7 cellular contexts compared by ENCODE assay signal in genomic region chr12:12985817-12986408, GRCh38. TPM values are rescaled to one million over a fixed set of nuclear protein-coding genes. Genes with fewer than 3 reads are reported as not detected.
A peak's percentile ranks its signal among the peaks of the same experiment; 100 is the strongest.
DNase-seq lines count a peak whose midpoint lies in the region; ATAC-seq, FAIRE-seq and TF ChIP-seq lines count a peak whose summit lies in the region.

No MANE protein-coding gene starts in this region.

- H3K27me3 Mint-ChIP-seq in naive B cell: no peaks in the 10 kb centered on the region

- H3K79me2 ChIP-seq in GM12878 (ENCODE audit: control insufficient read depth, insufficient read depth, low read length): no peaks in the 10 kb centered on the region

- TF ChIP-seq RAD21 in IMR-90 (IDR thresholded peaks at IDR 0.05; ENCODE audit: low read length): peak; percentile 58
- TF ChIP-seq RAD21 in GM12878 (IDR thresholded peaks at IDR 0.05; ENCODE audit: insufficient read depth, low read depth, low read length): peak; percentile 24

- WGBS in IMR-90 (ENCODE audit: extremely low coverage in 2 of 2, insufficient read length in 1 of 2), 2 experiments: no CpG with 5 or more reads among the region's 4 CpGs
- WGBS in GM12878 (ENCODE audit: insufficient coverage, insufficient replicate concordance, low lambda C conversion rate, missing lambda C conversion rate): 61% methylated on average over 4 of the region's 4 CpGs

- in situ Hi-C loops in IMR-90 (cut with MboI; ENCODE audit: low sequenced_read_pairs): loop anchor here (10.0 kb wide), 2 partner anchors 151 to 191 kb away; no protein-coding TSS in a partner anchor
- in situ Hi-C loops in GM12878 (cut with MboI): no loop called here

- dilution Hi-C loops in IMR-90 (cut with HindIII; ENCODE audit: low sequenced_read_pairs, unreplicated experiment): no loop called here

- H3K79me1 ChIP-seq in IMR-90 (ENCODE audit: low read depth in 1 of 2, low read length in 2 of 2): peaks cover 22 to 43% of the 10 kb centered on the region in 2 experiments

- H3K14ac ChIP-seq in IMR-90 (replicated peaks; ENCODE audit: low read depth, low read length): no peak overlapping the region

- peaks cover 3% of the 10 kb centered on the region for H3K9me1 ChIP-seq in IMR-90 (ENCODE audit: insufficient read depth, low read length)

- DNase-seq in IMR-90 (peak; percentile 17), GM12878 (ENCODE audit: low read depth, low spot score) (no peak), naive B cell (no peak), NCI-H2107 (lab: John Stamatoyannopoulos, UW) (no peak)

- no peak overlapping the region for H2BK15ac ChIP-seq in IMR-90 (ENCODE audit: low read depth, low read length)

- H4K8ac ChIP-seq in IMR-90 (ENCODE audit: low read depth in 2 of 2, low read length in 2 of 2): no peak overlapping the region

- CTCF ChIA-PET in IMR-90 (lab: Yijun Ruan, JAX): interaction anchor here (0.9 kb wide), 1 partner anchor 197 kb away, joined by 4 read pairs; no protein-coding TSS in a partner anchor
- CTCF ChIA-PET in GM12878 (lab: Yijun Ruan, JAX): interaction anchor here (0.7 to 3.9 kb wide), 7 partner anchors 10 to 250 kb away, joined by 3 to 20 read pairs (median 4); no protein-coding TSS in a partner anchor

- H2AFZ ChIP-seq in IMR-90 (replicated peaks; ENCODE audit: low read length, poor library complexity): no peak overlapping the region
- no peak overlapping the region for H2AFZ ChIP-seq in GM12878 (ENCODE audit: control insufficient read depth, low read depth, low read length)

- no peak overlapping the region for H3K4me3 ChIP-seq in IMR-90 (ENCODE audit: insufficient read depth, low read depth, low read length)
- H3K4me3 ChIP-seq in GM12878: no peak overlapping the region

- ATAC-seq in IMR-90 (ENCODE audit: low read depth): peak; percentile 67
- peak; percentile 63; the same call in 1 of the 3 replicates for ATAC-seq in GM12878
- peak; percentile 38 to 41 for ATAC-seq in naive B cell (ENCODE audit: low read depth in 2 of 2)
- no peak for ATAC-seq in HG02852 (IDR thresholded peaks at IDR 0.05; ENCODE audit: unreplicated experiment)
- ATAC-seq in GM18873 (IDR thresholded peaks at IDR 0.05; ENCODE audit: low FRiP score, unreplicated experiment): no peak

- H3K9me3 ChIP-seq in IMR-90 (ENCODE audit: control insufficient read depth, insufficient read depth, low read length): no peaks in the 10 kb centered on the region
- no peaks in the 10 kb centered on the region for H3K9me3 ChIP-seq in GM12878 (replicated peaks; ENCODE audit: control insufficient read depth, insufficient read depth, low read length)

- H3K4me1 ChIP-seq in IMR-90 (ENCODE audit: control insufficient read depth, insufficient read depth, low read length): peaks cover 4% of the 10 kb centered on the region
- H3K4me1 ChIP-seq in GM12878 (ENCODE audit: control insufficient read depth, insufficient read depth, low read length): no peaks in the 10 kb centered on the region

- H3K36me3 ChIP-seq in IMR-90 (ENCODE audit: control insufficient read depth, insufficient read depth, low read length): peaks cover 31% of the 10 kb centered on the region
- no peaks in the 10 kb centered on the region for H3K36me3 ChIP-seq in GM12878 (ENCODE audit: control insufficient read depth in 2 of 2, insufficient read depth in 2 of 2, low read length in 1 of 2)

- no peaks in the 10 kb centered on the region for H3K27me3 ChIP-seq in IMR-90 (ENCODE audit: control insufficient read depth, insufficient read depth, low read length)
- H3K27me3 ChIP-seq in GM12878 (replicated peaks in 1 of 2; ENCODE audit: control insufficient read depth in 2 of 2, insufficient read depth in 2 of 2, low read length in 1 of 2): peaks cover 2 to 3% of the 10 kb centered on the region in 2 experiments; a peak in 1 of 4 replicates

- no peaks in the 10 kb centered on the region for H4K20me1 ChIP-seq in IMR-90 (ENCODE audit: insufficient read depth, low read length)
- no peaks in the 10 kb centered on the region for H4K20me1 ChIP-seq in GM12878 (ENCODE audit: control insufficient read depth, insufficient read depth)

- intact Hi-C loops in IMR-90 (cut with micrococcal nuclease) (no loop called here), GM12878 (cut with micrococcal nuclease; ENCODE audit: unreplicated experiment) (loop anchor here (10.0 kb wide), 1 partner anchor 219 kb away; no protein-coding TSS in a partner anchor)

- H3K27ac Mint-ChIP-seq in naive B cell: no peak overlapping the region

- BruUV-seq in IMR-90 (replicated peaks; lab: Mats Ljungman, UMichigan) (no TSS peak), GM12878 (replicated peaks; lab: Mats Ljungman, UMichigan) (no TSS peak)

- H3K23ac ChIP-seq in IMR-90 (ENCODE audit: low read depth, low read length): no peak overlapping the region

- H3K9ac ChIP-seq in IMR-90 (ENCODE audit: low read depth, low read length) (no peak overlapping the region), GM12878 (ENCODE audit: control insufficient read depth, insufficient read depth, low read length) (no peak overlapping the region)

- H3K4me2 ChIP-seq in IMR-90 (ENCODE audit: low read depth, low read length) (no peak overlapping the region), GM12878 (ENCODE audit: control insufficient read depth, insufficient read depth) (no peak overlapping the region)

- TF ChIP-seq CTCF in IMR-90 (conservative IDR thresholded peaks at IDR 0.05; ENCODE audit: low read depth, low read length) (peak; percentile 43), GM12878 (IDR thresholded peaks at IDR 0.05 in 2 of 3, conservative IDR thresholded peaks at IDR 0.05 in 1 of 3; ENCODE audit: control insufficient read depth in 2 of 3, extremely low read depth in 1 of 3, insufficient read depth in 1 of 3, low read depth in 3 of 3, low read length in 3 of 3) (peak; percentile 22 to 44 (median 41))

- H3K4me1 Mint-ChIP-seq in naive B cell: no peaks in the 10 kb centered on the region

- H4K5ac ChIP-seq in IMR-90 (ENCODE audit: low read depth, low read length): no peak overlapping the region

- POLR2A ChIA-PET in IMR-90 (lab: Charles Lee; ENCODE audit: unreplicated experiment) (no interaction called here), GM12878 (lab: Charles Lee) (interaction anchor here (0.6 kb wide), 1 partner anchor 364 kb away, joined by 7 read pairs; no protein-coding TSS in a partner anchor)

- no peak overlapping the region for H2AK9ac ChIP-seq in IMR-90 (replicated peaks; ENCODE audit: low read depth, low read length, poor library complexity)

- H3K4me3 Mint-ChIP-seq in naive B cell: no peak overlapping the region

- TF ChIP-seq EP300 in GM12878 (IDR thresholded peaks at IDR 0.05; ENCODE audit: borderline replicate concordance in 1 of 2, control insufficient read depth in 1 of 2, low read depth in 2 of 2, low read length in 2 of 2): no peak

- no peak overlapping the region for H2BK20ac ChIP-seq in IMR-90 (ENCODE audit: low read depth, low read length)

- SMC1A ChIA-PET in GM12878 (lab: Charles Lee; ENCODE audit: uncharacterized antibody, unreplicated experiment): interaction anchor here (3.0 kb wide), 1 partner anchor 226 kb away, joined by 9 read pairs; no protein-coding TSS in a partner anchor

- H2AK5ac ChIP-seq in IMR-90 (ENCODE audit: low read depth, low read length): no peak overlapping the region

- H3K4ac ChIP-seq in IMR-90 (ENCODE audit: low read depth, low read length): no peak overlapping the region

- TF ChIP-seq POLR2A in IMR-90 (IDR thresholded peaks at IDR 0.05; ENCODE audit: low read depth, low read length) (no peak), GM12878 (IDR thresholded peaks at IDR 0.05; ENCODE audit: low read depth, low read length) (no peak)

- FAIRE-seq in G401.6 (lab: Jason Lieb, UNC): peak; percentile 84
- no peak for FAIRE-seq in GM12878 (lab: Jason Lieb, UNC)

- no peaks in the 10 kb centered on the region for H3K36me3 Mint-ChIP-seq in naive B cell

- H2BK120ac ChIP-seq in IMR-90 (ENCODE audit: low read depth, low read length): no peak overlapping the region

- H4K91ac ChIP-seq in IMR-90 (ENCODE audit: insufficient read depth, low read depth, low read length): no peak overlapping the region

- H3K27ac ChIP-seq in IMR-90 (ENCODE audit: insufficient read depth, low read length) (no peak overlapping the region), GM12878 (ENCODE audit: control insufficient read depth, insufficient read depth) (no peak overlapping the region)

- no peak overlapping the region for H3K56ac ChIP-seq in IMR-90 (ENCODE audit: extremely low read depth, insufficient read depth, low read length)

- RAD21 ChIA-PET in GM12878 (lab: Charles Lee; ENCODE audit: unreplicated experiment): interaction anchor here (0.6 kb wide), 1 partner anchor 207 kb away, joined by 3 read pairs; no protein-coding TSS in a partner anchor

- no peak overlapping the region for H3K18ac ChIP-seq in IMR-90 (ENCODE audit: low read depth, low read length)

- no peak overlapping the region for H2BK5ac ChIP-seq in IMR-90 (ENCODE audit: low read depth, low read length, poor library complexity, severe bottlenecking)

- H3K9me3 Mint-ChIP-seq in naive B cell: no peaks in the 10 kb centered on the region

RNA-seq across cellular contexts. Expression of gene HEBP1, which starts 14.2 kb away (rescaled TPM):
- total RNA-seq in IMR-90 (2012; rRNA removed) (14.7 and 18.8 TPM in 2 replicates), GM12878 (2014; rRNA removed) (not detected in 2 replicates), GM12878 (2014; rRNA removed; fragmentation: Illumina TruSeq; extraction: Trizol) (not detected in 2 replicates), GM12878 (2021) (0.18 and 0.37 TPM in 2 replicates)
- polyA plus RNA-seq in IMR-90 (2012; rRNA removed) (44.2 and 49.2 TPM in 2 replicates), GM12878 (2011; rRNA removed) (not detected in 2 replicates), GM12878 (2014; fragmentation: Illumina TruSeq; extraction: Trizol) (0.10 TPM in 1 of 2 replicates, not detected in the other), GM12878 (2014; fragmentation: Nextera tagmentation; extraction: Ambion mirVana) (under 1 TPM in 1 of 2 experiments, not detected in 1; 0.07 TPM), GM12878 (2014; rRNA removed) (not detected in 2 replicates), GM12878 (2016; fragmentation: Nextera tagmentation; extraction: Ambion mirVana) (under 1 TPM; 0.30 to 0.32 TPM), naive B cell (ENCODE audit: low read depth in 6 of 6) (10 to 100 TPM; 20.2 to 37.3 (median 23.4) TPM)
- 51.3 and 60.0 TPM in 2 replicates for polyA plus RNA-seq in IMR-90 (2012; cell fraction: cytosol; rRNA removed)
- polyA plus RNA-seq in IMR-90 (2012; cell fraction: nucleus; rRNA removed; ENCODE audit: low replicate concordance): 16.0 and 25.4 TPM in 2 replicates
- not detected in 2 replicates for total RNA-seq in GM12878 (2013; cell fraction: nucleolus; rRNA removed)
- polyA plus RNA-seq in GM12878 (2011; ENCODE audit: low read depth): 0.42 TPM
- polyA plus RNA-seq in GM12878 (2011; cell fraction: cytosol; rRNA removed): not detected in 2 replicates
- polyA plus RNA-seq in GM12878 (2011; cell fraction: nucleus; rRNA removed): not detected in 2 replicates
- polyA plus RNA-seq in GM12878 (2012): 0.28 and 0.91 TPM in 2 replicates
- polyA minus RNA-seq in GM12878 (2011; rRNA and poly(A)+ RNA removed): not detected in 2 replicates
- 2.0 and 2.3 TPM in 2 replicates for polyA minus RNA-seq in GM12878 (2011; cell fraction: cytosol; rRNA and poly(A)+ RNA removed)
- polyA minus RNA-seq in GM12878 (2011; cell fraction: nucleus; rRNA and poly(A)+ RNA removed): 0.77 TPM in 1 of 2 replicates, not detected in the other

RNA-seq across cellular contexts. Expression of gene GPRC5D, which starts 33.9 kb away (rescaled TPM):
- total RNA-seq in IMR-90 (2012; rRNA removed) (not detected in 2 replicates), GM12878 (2014; rRNA removed) (0.82 and 0.90 TPM in 2 replicates), GM12878 (2014; rRNA removed; fragmentation: Illumina TruSeq; extraction: Trizol) (0.18 and 0.23 TPM in 2 replicates), GM12878 (2021) (not detected in 2 replicates)
- polyA plus RNA-seq in IMR-90 (2012; rRNA removed) (not detected in 2 replicates), GM12878 (2011; rRNA removed) (not detected in 2 replicates), GM12878 (2014; fragmentation: Illumina TruSeq; extraction: Trizol) (0.66 and 0.71 TPM in 2 replicates), GM12878 (2014; fragmentation: Nextera tagmentation; extraction: Ambion mirVana) (under 1 TPM in 1 of 2 experiments, not detected in 1; 0.35 TPM), GM12878 (2014; rRNA removed) (0.65 and 0.89 TPM in 2 replicates), GM12878 (2016; fragmentation: Nextera tagmentation; extraction: Ambion mirVana) (under 1 TPM; 0.32 to 0.37 TPM), naive B cell (ENCODE audit: low read depth in 6 of 6) (under 1 TPM in 1 of 6 donors, not detected in 5; 0.32 TPM)
- not detected in 2 replicates for polyA plus RNA-seq in IMR-90 (2012; cell fraction: cytosol; rRNA removed)
- not detected in 2 replicates for polyA plus RNA-seq in IMR-90 (2012; cell fraction: nucleus; rRNA removed; ENCODE audit: low replicate concordance)
- total RNA-seq in GM12878 (2013; cell fraction: nucleolus; rRNA removed): not detected in 2 replicates
- polyA plus RNA-seq in GM12878 (2011; ENCODE audit: low read depth): not detected
- polyA plus RNA-seq in GM12878 (2011; cell fraction: cytosol; rRNA removed): not detected in 2 replicates
- polyA plus RNA-seq in GM12878 (2011; cell fraction: nucleus; rRNA removed): not detected in 2 replicates
- not detected in 2 replicates for polyA plus RNA-seq in GM12878 (2012)
- polyA minus RNA-seq in GM12878 (2011; rRNA and poly(A)+ RNA removed): not detected in 2 replicates
- polyA minus RNA-seq in GM12878 (2011; cell fraction: cytosol; rRNA and poly(A)+ RNA removed): not detected in 2 replicates
- not detected in 2 replicates for polyA minus RNA-seq in GM12878 (2011; cell fraction: nucleus; rRNA and poly(A)+ RNA removed)

RNA-seq across cellular contexts. Expression of gene FAM234B, which starts 58.3 kb away (rescaled TPM):
- total RNA-seq in IMR-90 (2012; rRNA removed) (6.7 and 8.6 TPM in 2 replicates), GM12878 (2014; rRNA removed) (0.11 and 0.33 TPM in 2 replicates), GM12878 (2014; rRNA removed; fragmentation: Illumina TruSeq; extraction: Trizol) (0.13 and 0.28 TPM in 2 replicates), GM12878 (2021) (0.29 and 0.36 TPM in 2 replicates)
- polyA plus RNA-seq in IMR-90 (2012; rRNA removed) (3.6 and 3.7 TPM in 2 replicates), GM12878 (2011; rRNA removed) (2.4 and 2.8 TPM in 2 replicates), GM12878 (2014; fragmentation: Illumina TruSeq; extraction: Trizol) (0.21 and 0.27 TPM in 2 replicates), GM12878 (2014; fragmentation: Nextera tagmentation; extraction: Ambion mirVana) (under 1 TPM; 0.09 to 0.16 TPM), GM12878 (2014; rRNA removed) (0.15 and 0.18 TPM in 2 replicates), GM12878 (2016; fragmentation: Nextera tagmentation; extraction: Ambion mirVana) (under 1 TPM; 0.24 to 0.43 TPM), naive B cell (ENCODE audit: low read depth in 6 of 6) (1 to 10 TPM; 2.0 to 8.9 (median 6.2) TPM)
- 2.2 and 2.5 TPM in 2 replicates for polyA plus RNA-seq in IMR-90 (2012; cell fraction: cytosol; rRNA removed)
- polyA plus RNA-seq in IMR-90 (2012; cell fraction: nucleus; rRNA removed; ENCODE audit: low replicate concordance): 1.7 and 3.8 TPM in 2 replicates
- 3.5 and 6.1 TPM in 2 replicates for total RNA-seq in GM12878 (2013; cell fraction: nucleolus; rRNA removed)
- polyA plus RNA-seq in GM12878 (2011; ENCODE audit: low read depth): 0.45 TPM
- polyA plus RNA-seq in GM12878 (2011; cell fraction: cytosol; rRNA removed): 1.9 and 2.1 TPM in 2 replicates
- polyA plus RNA-seq in GM12878 (2011; cell fraction: nucleus; rRNA removed): 1.2 and 1.9 TPM in 2 replicates
- polyA plus RNA-seq in GM12878 (2012): 0.65 and 1.00 TPM in 2 replicates
- 6.8 and 9.0 TPM in 2 replicates for polyA minus RNA-seq in GM12878 (2011; rRNA and poly(A)+ RNA removed)
- polyA minus RNA-seq in GM12878 (2011; cell fraction: cytosol; rRNA and poly(A)+ RNA removed): 1.3 and 1.4 TPM in 2 replicates
- polyA minus RNA-seq in GM12878 (2011; cell fraction: nucleus; rRNA and poly(A)+ RNA removed): 2.4 and 3.0 TPM in 2 replicates

Comparison
In these comparisons a context has a peak if more than half of its experiments do, and no peak if none do; other contexts are left out.
1. ATAC-seq: peak in IMR-90 (single experiment), GM12878 (single experiment) and naive B cell (2 of 2); none in HG02852 (single experiment) and GM18873 (single experiment).
2. RNA of gene HEBP1, which starts 14.2 kb away (polyA plus RNA-seq): 16.0 to 60.0 TPM in IMR-90 and 20.2 to 37.3 TPM in naive B cell; 0.07 to 0.91 TPM in GM12878; every median in the first group is over 4 times any median in the second.